In genomic region chr9:93318441-93318840, GRCh38 we compare ENCODE assay signal across 16 cellular contexts.
"Had no signal": no experiment of that assay in that cellular context is flagged by ENCODE, and none has a peak within 500 bp of the region (broad histone marks: within the 10 kb centered on the region; RNA-seq: fewer than 3 reads in every experiment).

No MANE protein-coding gene starts in this region.

- H3K4me3 Mint-ChIP-seq: activated T-cell treated with anti-CD3 and anti-CD28 coated beads, Interleukin-2, amount 50 U/mL, for 4 hours; stimulated activated naive B cell treated with anti-CD40 and anti-IgM and Interleukin-4, amounts not matched to agents 10 μg/mL and 1 μg/mL and 100 μg/mL, for 72 hours; T-helper 2 cell treated with Interferon-gamma antibody and Interleukin-4, amounts not matched to agents 5 μg/mL and 100 μg/mL, for 36 hours had no signal

- H3K9me3 ChIP-seq: adrenal gland, gastrocnemius medialis, heart right ventricle, left ventricle myocardium inferior, spleen had no signal

- DNase-seq: activated CD4-positive, alpha-beta T cell treated with anti-CD3 and anti-CD28 coated beads, Interleukin-2, amount 50 U/mL, for 4 hours; activated T-cell treated with anti-CD3 and anti-CD28 coated beads, Interleukin-2, amount 50 U/mL, for 4 hours; adrenal gland; cerebellar nuclear complex; cortex of kidney; effector CD4-positive, alpha-beta T cell; gastrocnemius medialis; heart right ventricle; kidney glomerular epithelial cell; left ventricle myocardium inferior; stimulated activated CD4-positive, alpha-beta T cell treated with anti-CD3 and anti-CD28 coated beads, Interleukin-4, amount 100 ng/mL, for 4 hours; stimulated activated naive B cell treated with anti-CD40 and anti-IgM and Interleukin-4, amounts not matched to agents 10 μg/mL and 1 μg/mL and 100 μg/mL, for 72 hours had no signal

- H3K27me3 ChIP-seq: adrenal gland, gastrocnemius medialis had no signal

- ATAC-seq: activated naive CD4-positive, alpha-beta T cell treated with anti-CD3 and anti-CD28 coated beads, Interleukin-2, amount 50 U/mL, for 72 hours; activated T-cell treated with anti-CD3 and anti-CD28 coated beads, Interleukin-2, amount 50 U/mL, for 4 hours; esophagus mucosa; gastrocnemius medialis; stimulated activated naive B cell treated with anti-CD40 and anti-IgM and Interleukin-4, amounts not matched to agents 10 μg/mL and 1 μg/mL and 100 μg/mL, for 72 hours had no signal

- H3K27ac Mint-ChIP-seq: activated naive CD4-positive, alpha-beta T cell treated with anti-CD3 and anti-CD28 coated beads, Interleukin-2, amount 50 U/mL, for 72 hours; stimulated activated naive B cell treated with anti-CD40 and anti-IgM and Interleukin-4, amounts not matched to agents 10 μg/mL and 1 μg/mL and 100 μg/mL, for 72 hours; T-helper 2 cell treated with Interferon-gamma antibody and Interleukin-4, amounts not matched to agents 5 μg/mL and 100 μg/mL, for 36 hours had no signal

- H3K4me1 ChIP-seq: adrenal gland, gastrocnemius medialis, heart right ventricle, left ventricle myocardium inferior had no signal

- H3K36me3 ChIP-seq: adrenal gland, gastrocnemius medialis, spleen had no signal

- H3K4me3 ChIP-seq: adrenal gland, gastrocnemius medialis, heart right ventricle, left ventricle myocardium inferior, spleen had no signal

- H3K27ac ChIP-seq: adrenal gland, gastrocnemius medialis, heart right ventricle, left ventricle myocardium inferior, spleen had no signal

- H3K9me3 Mint-ChIP-seq: activated naive CD4-positive, alpha-beta T cell treated with anti-CD3 and anti-CD28 coated beads, Interleukin-2, amount 50 U/mL, for 72 hours; activated T-cell treated with anti-CD3 and anti-CD28 coated beads, Interleukin-2, amount 50 U/mL, for 4 hours; stimulated activated naive B cell treated with anti-CD40 and anti-IgM and Interleukin-4, amounts not matched to agents 10 μg/mL and 1 μg/mL and 100 μg/mL, for 72 hours; T-helper 2 cell treated with Interferon-gamma antibody and Interleukin-4, amounts not matched to agents 5 μg/mL and 100 μg/mL, for 36 hours had no signal

- H3K36me3 Mint-ChIP-seq: activated naive CD4-positive, alpha-beta T cell treated with anti-CD3 and anti-CD28 coated beads, Interleukin-2, amount 50 U/mL, for 72 hours; stimulated activated naive B cell treated with anti-CD40 and anti-IgM and Interleukin-4, amounts not matched to agents 10 μg/mL and 1 μg/mL and 100 μg/mL, for 72 hours had no signal

- H3K4me1 Mint-ChIP-seq: stimulated activated naive B cell treated with anti-CD40 and anti-IgM and Interleukin-4, amounts not matched to agents 10 μg/mL and 1 μg/mL and 100 μg/mL, for 72 hours had no signal
